12 cellular contexts compared by ENCODE assay signal in the genomic region with DNA sequence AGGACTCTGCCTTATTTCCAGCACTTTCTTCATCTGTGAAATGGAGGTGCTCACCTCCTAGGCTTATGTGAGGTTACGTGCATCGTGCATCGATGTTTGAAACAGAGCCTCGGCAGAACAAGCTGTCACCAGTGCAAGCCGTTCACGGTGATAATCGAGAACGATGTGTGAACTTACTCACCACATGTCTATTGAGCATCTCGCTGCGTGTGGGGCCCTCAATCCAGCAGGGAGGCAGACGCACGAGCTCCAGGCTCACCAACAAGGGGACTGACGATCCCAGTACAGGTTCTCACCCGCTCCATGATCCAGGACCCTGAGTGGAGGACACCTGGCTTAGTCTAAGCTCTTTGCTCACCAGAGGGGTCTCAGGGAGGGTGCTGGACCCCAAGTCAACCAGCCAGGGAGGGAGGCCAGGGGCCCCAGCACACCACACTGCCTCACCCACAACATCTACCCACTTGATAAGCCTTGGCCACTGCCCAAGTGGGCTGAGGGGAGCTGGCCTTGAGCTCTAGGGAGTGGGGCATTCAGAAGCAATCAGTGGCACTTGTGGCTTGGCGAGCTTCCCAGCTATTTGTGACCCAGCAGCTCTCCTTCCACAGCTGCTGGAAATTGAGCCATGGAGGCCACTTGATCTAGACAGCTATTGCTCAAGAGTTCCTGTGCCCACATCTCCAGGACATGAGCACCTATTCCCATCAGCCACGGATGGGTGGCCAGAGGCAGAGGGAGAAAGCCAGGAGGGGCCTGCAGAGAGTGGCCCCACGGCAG. TPM values are rescaled to one million over a fixed set of nuclear protein-coding genes. Genes with fewer than 3 reads are reported as not detected.
DNase-seq lines count a peak whose midpoint lies in the region; ATAC-seq, FAIRE-seq and TF ChIP-seq lines count a peak whose summit lies in the region.
"Had no signal": no experiment of that assay in that cellular context is flagged by ENCODE, and none has a peak within 500 bp of the region (broad histone marks: within the 10 kb centered on the region; RNA-seq: fewer than 3 reads in every experiment).

No MANE protein-coding gene starts in this region.

- H3K79me2 ChIP-seq in HepG2 (ENCODE audit: insufficient read depth, low read length), result no peaks in the 10 kb centered on the region

- CTCF ChIA-PET in HepG2 (lab: Yijun Ruan, JAX; ENCODE audit: low intra/inter-chr PET ratio, low total read pairs), result no interaction called here

- in situ Hi-C loops in HepG2 (cut with HindIII; ENCODE audit: extremely low pct_ligation_motif_present, low pct_unique_long_range_greater_than_20kb), result no loop called here

- no peak overlapping the region for H2AFZ ChIP-seq in HepG2 (ENCODE audit: low read length)
- H2AFZ ChIP-seq: GM23338 had no signal

- TF ChIP-seq POLR2A in HepG2 (IDR thresholded peaks at IDR 0.05; ENCODE audit: insufficient read depth in 1 of 2, low read depth in 2 of 2, low read length in 2 of 2) (no peak), right lobe of liver (IDR thresholded peaks at IDR 0.05) (no peak)

- 16% methylated on average over 7 of the region's 17 CpGs for WGBS in HepG2 (ENCODE audit: low lambda C conversion rate)
- 81% methylated on average over 12 of the region's 17 CpGs for WGBS in right lobe of liver (ENCODE audit: insufficient coverage, low coverage, low lambda C conversion rate, missing lambda C conversion rate)
- WGBS in aorta, 2 donors, result 85 to 89% methylated on average over 17 of the region's 17 CpGs

- H3K27me3 ChIP-seq in HepG2 (ENCODE audit: control insufficient read depth in 1 of 2, insufficient read depth in 2 of 2, low read length in 2 of 2) (peaks cover 10 to 32% of the 10 kb centered on the region in 2 experiments; a peak in 3 of 5 replicates), right lobe of liver (no peaks in the 10 kb centered on the region), aorta (ENCODE audit: control insufficient read depth in 1 of 2, insufficient read depth in 2 of 2, low read length in 1 of 2) (no peaks in the 10 kb centered on the region)

- ATAC-seq in HepG2 (no peak), right lobe of liver (no peak), left ventricle myocardium superior (peak; percentile 75), aorta (ENCODE audit: low FRiP score) (peak; percentile 4), GM21447 (IDR thresholded peaks at IDR 0.05; ENCODE audit: unreplicated experiment) (no peak)
- ATAC-seq: GM23338; stimulated activated naive CD8-positive, alpha-beta T cell treated with anti-CD3 and anti-CD28 coated beads, Interleukin-15, Interleukin-2, amounts not matched to agents 100 U/mL and 50 U/mL, for 24 hours had no signal

- H3K4me1 ChIP-seq in HepG2 (ENCODE audit: insufficient read depth, low read length), result no peaks in the 10 kb centered on the region
- H3K4me1 ChIP-seq in right lobe of liver, result no peaks in the 10 kb centered on the region
- H3K4me1 ChIP-seq in aorta (ENCODE audit: control insufficient read depth in 1 of 2, insufficient read depth in 2 of 2, low read length in 2 of 2), result no peaks in the 10 kb centered on the region

- no TSS peak for BruUV-seq in HepG2 (replicated peaks; lab: Mats Ljungman, UMichigan)

- FAIRE-seq in HepG2 (lab: Jason Lieb, UNC), result no peak

- no peak overlapping the region for H3K4me2 ChIP-seq in HepG2 (ENCODE audit: low read depth, low read length)
- H3K4me2 ChIP-seq: GM23338 had no signal

- POLR2A ChIA-PET in HepG2 (lab: Yijun Ruan, JAX), result no interaction called here

- TF ChIP-seq EP300 in HepG2 (IDR thresholded peaks at IDR 0.05; ENCODE audit: low read depth in 2 of 2, low read length in 2 of 2) (no peak), HepG2 (CRISPR knock-in tag; IDR thresholded peaks at IDR 0.05; ENCODE audit: borderline replicate concordance) (no peak)

- no peaks in the 10 kb centered on the region for H4K20me1 ChIP-seq in HepG2 (ENCODE audit: insufficient read depth, low read length)

- no peak for TF ChIP-seq RAD21 in HepG2 (CRISPR knock-in tag; IDR thresholded peaks at IDR 0.05)

- TF ChIP-seq CTCF in HepG2 (CRISPR knock-in tag; IDR thresholded peaks at IDR 0.05), result no peak
- no peak for TF ChIP-seq CTCF in right lobe of liver (IDR thresholded peaks at IDR 0.05)

- no peaks in the 10 kb centered on the region for H3K9me3 ChIP-seq in HepG2 (ENCODE audit: low read length)
- H3K9me3 ChIP-seq in right lobe of liver, result no peaks in the 10 kb centered on the region
- no peaks in the 10 kb centered on the region for H3K9me3 ChIP-seq in aorta (ENCODE audit: control insufficient read depth, low read length)

- intact Hi-C loops in HepG2 (cut with micrococcal nuclease; ENCODE audit: unreplicated experiment), result no loop called here
- intact Hi-C loops in right lobe of liver (cut with DNase I), result no loop called here
- intact Hi-C loops in left ventricle myocardium superior (cut with micrococcal nuclease), result no loop called here
- intact Hi-C loops in aorta (cut with DNase I), result no loop called here

- H3K27ac ChIP-seq in HepG2 (ENCODE audit: extremely low read length, insufficient read depth, low read length) (no peak overlapping the region), right lobe of liver (no peak overlapping the region), aorta (ENCODE audit: low read depth in 1 of 2, low read length in 2 of 2) (no peak overlapping the region)

- no peak overlapping the region for H3K4me3 ChIP-seq in HepG2 (replicated peaks in 1 of 3; ENCODE audit: insufficient read depth in 1 of 3, low read depth in 2 of 3, low read length in 3 of 3)
- no peak overlapping the region for H3K4me3 ChIP-seq in right lobe of liver
- no peak overlapping the region for H3K4me3 ChIP-seq in aorta (ENCODE audit: low read length in 2 of 2)
- H3K4me3 ChIP-seq: GM23338 had no signal

- H3K36me3 ChIP-seq in HepG2 (replicated peaks in 1 of 2; ENCODE audit: control insufficient read depth in 1 of 2, insufficient read depth in 2 of 2, low read length in 2 of 2) (no peaks in the 10 kb centered on the region), right lobe of liver (no peaks in the 10 kb centered on the region), aorta (ENCODE audit: control insufficient read depth in 1 of 2, insufficient read depth in 2 of 2, low read length in 1 of 2) (no peaks in the 10 kb centered on the region)

- DNase-seq in HepG2 (ENCODE audit: low spot score) (no peak), right lobe of liver (no peak), OCI-M1 (lab: John Stamatoyannopoulos, UW) (peak; percentile 85), left ventricle myocardium superior (peak; percentile 85), aorta (no peak), cerebellar nuclear complex (lab: John Stamatoyannopoulos, UW) (no peak)
- DNase-seq in activated CD4-positive, alpha-beta T cell treated with anti-CD3 and anti-CD28 coated beads for 48 hours, result no peak
- DNase-seq: nephron progenitor cell; stimulated activated naive CD8-positive, alpha-beta T cell treated with anti-CD3 and anti-CD28 coated beads, Interleukin-15, Interleukin-2, amounts not matched to agents 100 U/mL and 50 U/mL, for 24 hours had no signal

- no peak overlapping the region for H3K9ac ChIP-seq in HepG2 (ENCODE audit: insufficient read depth, low read depth, low read length)

TF ChIP-seq in HepG2, 621 proteins besides CTCF, POLR2A, EP300 and RAD21:
- TF ChIP-seq CEBPB (IDR thresholded peaks at IDR 0.05; ENCODE audit: borderline replicate concordance, low read depth, low read length), result 0 out of 2 replicates have a peak, but pooled peaks have one; percentile 26
- TF ChIP-seq ZNF766 (CRISPR knock-in tag; IDR thresholded peaks at IDR 0.05; ENCODE audit: borderline replicate concordance), result no peak
- no peak for TF ChIP-seq THYN1 (CRISPR knock-in tag; IDR thresholded peaks at IDR 0.05; ENCODE audit: borderline replicate concordance, low read depth)
- TF ChIP-seq, protein P1, sequence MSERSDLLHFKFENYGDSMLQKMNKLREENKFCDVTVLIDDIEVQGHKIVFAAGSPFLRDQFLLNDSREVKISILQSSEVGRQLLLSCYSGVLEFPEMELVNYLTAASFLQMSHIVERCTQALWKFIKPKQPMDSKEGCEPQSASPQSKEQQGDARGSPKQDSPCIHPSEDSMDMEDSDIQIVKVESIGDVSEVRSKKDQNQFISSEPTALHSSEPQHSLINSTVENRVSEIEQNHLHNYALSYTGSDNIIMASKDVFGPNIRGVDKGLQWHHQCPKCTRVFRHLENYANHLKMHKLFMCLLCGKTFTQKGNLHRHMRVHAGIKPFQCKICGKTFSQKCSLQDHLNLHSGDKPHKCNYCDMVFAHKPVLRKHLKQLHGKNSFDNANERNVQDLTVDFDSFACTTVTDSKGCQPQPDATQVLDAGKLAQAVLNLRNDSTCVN (CRISPR knock-in tag; IDR thresholded peaks at IDR 0.05; ENCODE audit: borderline replicate concordance), result no peak

RNA-seq across cellular contexts. Expression of a gene that starts 34.4 kb away (rescaled TPM):
- total RNA-seq in HepG2 (2016; rRNA removed; fragmentation: Illumina TruSeq; extraction: Trizol), result not detected in 2 replicates
- not detected in 2 replicates for total RNA-seq in HepG2 (2016; cell fraction: cytosol; rRNA removed; fragmentation: Illumina TruSeq; extraction: Trizol; ENCODE audit: low read depth)
- not detected in 2 replicates for total RNA-seq in HepG2 (2016; cell fraction: insoluble cytoplasmic fraction; rRNA removed; fragmentation: Illumina TruSeq; extraction: Trizol)
- total RNA-seq in HepG2 (2016; cell fraction: membrane; rRNA removed; fragmentation: Illumina TruSeq; extraction: Trizol), result not detected in 2 replicates
- not detected in 2 replicates for total RNA-seq in HepG2 (2016; cell fraction: nucleus; rRNA removed; fragmentation: Illumina TruSeq; extraction: Trizol)
- 0.04 TPM in 1 of 2 replicates, not detected in the other for polyA plus RNA-seq in HepG2 (2011; rRNA removed)
- polyA plus RNA-seq in HepG2 (2011; cell fraction: cytosol; rRNA removed), result not detected in 2 replicates
- 0.03 and 0.05 TPM in 2 replicates for polyA plus RNA-seq in HepG2 (2011; cell fraction: nucleus; rRNA removed)
- polyA plus RNA-seq in HepG2 (2012), result 0.07 TPM in 1 of 2 replicates, not detected in the other
- not detected in 2 replicates for polyA plus RNA-seq in HepG2 (2016; cell fraction: cytosol; fragmentation: Illumina TruSeq; extraction: Trizol; ENCODE audit: low read depth)
- polyA plus RNA-seq in HepG2 (2016; cell fraction: insoluble cytoplasmic fraction; fragmentation: Illumina TruSeq; extraction: Trizol; ENCODE audit: low read depth), result not detected in 2 replicates
- not detected in 2 replicates for polyA plus RNA-seq in HepG2 (2016; cell fraction: membrane; fragmentation: Illumina TruSeq; extraction: Trizol; ENCODE audit: low read depth)
- polyA plus RNA-seq in HepG2 (2016; cell fraction: nucleus; fragmentation: Illumina TruSeq; extraction: Trizol; ENCODE audit: insufficient read depth, low read depth), result not detected in 2 replicates
- polyA minus RNA-seq in HepG2 (2011; rRNA and poly(A)+ RNA removed; ENCODE audit: low replicate concordance), result not detected in 2 replicates
- polyA minus RNA-seq in HepG2 (2011; cell fraction: cytosol; rRNA and poly(A)+ RNA removed), result not detected in 2 replicates
- polyA minus RNA-seq in HepG2 (2011; cell fraction: nucleus; rRNA and poly(A)+ RNA removed), result not detected in 2 replicates
- 10 to 100 TPM; 14.5 to 70.1 (median 37.3) TPM for total RNA-seq in right lobe of liver
- total RNA-seq in left ventricle myocardium superior, result 0.62 TPM
- total RNA-seq in aorta, result 1 to 10 TPM; 1.4 to 2.3 TPM
- polyA plus RNA-seq in aorta, result 1 to 10 TPM in 1 of 2 donors, under 1 TPM in 1; 0.50 to 4.9 TPM
- total RNA-seq: T-helper 2 cell treated with Interferon-gamma antibody and Interleukin-4, amounts not matched to agents 100 ng/mL and 5 ng/mL, for 36 hours had no signal

Comparison
In these comparisons a context has a peak if more than half of its experiments do, and no peak if none do; other contexts are left out.
1. ATAC-seq: peak in left ventricle myocardium superior (single experiment) and aorta (single experiment); none in HepG2 (single experiment), right lobe of liver (0 of 4) and GM21447 (single experiment).
2. DNase-seq: peak in OCI-M1 (single experiment) and left ventricle myocardium superior (single experiment); none in HepG2 (single experiment), right lobe of liver (0 of 3), aorta (0 of 2), activated CD4-positive, alpha-beta T cell treated with anti-CD3 and anti-CD28 coated beads for 48 hours (single experiment) and cerebellar nuclear complex (0 of 2).